8 cellular contexts compared by ENCODE assay signal in the genomic region with DNA sequence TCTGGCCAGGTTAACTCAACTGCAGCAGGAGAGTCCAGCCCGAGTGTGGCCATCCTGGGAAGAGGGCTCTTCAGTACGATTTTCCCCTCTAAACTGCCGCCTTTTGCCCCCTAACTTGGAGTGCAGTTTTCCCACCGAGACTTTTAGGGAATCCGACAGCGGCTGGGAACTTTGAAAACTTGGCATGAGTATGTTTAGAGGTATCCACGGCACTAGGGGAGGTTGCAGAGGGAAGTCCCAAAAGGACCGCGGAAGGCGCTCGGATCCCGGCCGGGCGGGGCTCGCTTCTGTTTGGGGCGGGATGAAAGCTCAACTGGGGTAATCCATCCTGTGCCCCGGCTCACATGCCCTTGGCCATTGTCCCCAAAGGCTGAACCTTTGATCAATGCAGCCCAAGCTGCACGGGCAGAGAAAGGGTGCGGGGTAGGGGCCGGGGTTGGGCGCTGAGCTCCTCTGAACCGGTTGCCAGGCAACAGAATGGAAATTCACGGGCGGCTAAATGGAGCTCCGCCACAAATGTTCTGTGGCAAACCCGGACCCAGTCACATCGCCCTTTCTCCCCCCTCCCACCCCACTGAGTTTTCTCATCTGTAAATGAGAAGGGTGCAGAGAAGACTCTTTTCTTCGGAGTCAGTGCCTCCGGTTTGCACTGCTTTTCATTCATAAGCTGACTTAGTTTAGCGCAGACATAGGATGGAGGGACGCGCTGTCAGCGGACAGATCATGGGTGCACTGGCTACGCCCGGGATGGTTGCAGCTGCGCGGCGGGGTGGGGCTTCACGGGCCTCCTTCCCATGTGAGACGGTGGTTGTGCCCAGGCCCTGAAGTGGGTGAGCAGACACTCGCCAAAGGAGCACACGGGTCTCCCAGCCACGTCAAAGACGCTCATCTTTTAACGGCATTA. TPM values are rescaled to one million over a fixed set of nuclear protein-coding genes. Genes with fewer than 3 reads are reported as not detected.
DNase-seq lines count a peak whose midpoint lies in the region; ATAC-seq, FAIRE-seq and TF ChIP-seq lines count a peak whose summit lies in the region.

No MANE protein-coding gene starts in this region.

- no peaks in the 10 kb centered on the region for H3K36me3 ChIP-seq in trophoblast cell (ENCODE audit: control insufficient read depth in 1 of 2, insufficient read depth in 2 of 2, low read length in 2 of 2)

- no peaks in the 10 kb centered on the region for H3K79me1 ChIP-seq in trophoblast cell (ENCODE audit: low read length)

- H4K12ac ChIP-seq in trophoblast cell (ENCODE audit: low read depth, low read length) = no peak overlapping the region

- no peak overlapping the region for H3K4me3 ChIP-seq in trophoblast cell (ENCODE audit: low read depth, low read length)

- FAIRE-seq in D721Med (lab: Jason Lieb, UNC) = no peak

- DNase-seq in D721Med (ENCODE audit: insufficient read length, low spot score) = peak; percentile 27
- DNase-seq in activated CD8-positive, alpha-beta memory T cell treated with anti-CD3 and anti-CD28 coated beads, Interleukin-2, amount 50 U/mL, for 48 hours = peak; percentile 54
- DNase-seq in Right ventricle myocardium superior = peak; percentile 49
- peak in 1 of 2 donors; percentile 26 for DNase-seq in trophoblast cell
- no peak for DNase-seq in SKM-1 treated with dmso at 0.1 percent for 144 hours (lab: John Stamatoyannopoulos, UW; ENCODE audit: unreplicated experiment)
- DNase-seq in NCI-H2081 treated with DMSO at 0.1 percent for 48 hours (lab: John Stamatoyannopoulos, UW) = no peak

- H2BK12ac ChIP-seq in trophoblast cell (ENCODE audit: low read length) = no peak overlapping the region

- peak; percentile 40 for ATAC-seq in HG03342 (IDR thresholded peaks at IDR 0.05; ENCODE audit: unreplicated experiment)
- no peak for ATAC-seq in Right ventricle myocardium superior (ENCODE audit: poor library complexity)
- no peak for ATAC-seq in GM21529 (IDR thresholded peaks at IDR 0.05; ENCODE audit: unreplicated experiment)

- no peak overlapping the region for H3K23ac ChIP-seq in trophoblast cell (ENCODE audit: low read length)

- no peak overlapping the region for H4K8ac ChIP-seq in trophoblast cell (ENCODE audit: low read depth, low read length)

- no peaks in the 10 kb centered on the region for H3K79me2 ChIP-seq in trophoblast cell (ENCODE audit: control insufficient read depth, insufficient read depth, low read length, poor library complexity)

- no peak overlapping the region for H4K91ac ChIP-seq in trophoblast cell (ENCODE audit: low read depth, low read length)

- intact Hi-C loops in Right ventricle myocardium superior (cut with DNase I) = loop anchor here (10.0 kb wide), 1 partner anchor 187 kb away; a partner anchor contains a TSS

- no peak overlapping the region for H3K18ac ChIP-seq in trophoblast cell (ENCODE audit: low read length)

- H2AFZ ChIP-seq in trophoblast cell (ENCODE audit: insufficient read depth, low read length, poor library complexity) = no peak overlapping the region

- no peak overlapping the region for H2BK5ac ChIP-seq in trophoblast cell (ENCODE audit: low read depth, low read length, poor library complexity)

- no peak overlapping the region for H2BK120ac ChIP-seq in trophoblast cell (ENCODE audit: insufficient read depth, low read length, poor library complexity)

- no peak overlapping the region for H3K4ac ChIP-seq in trophoblast cell (ENCODE audit: low read depth, low read length)

- no CpG with 5 or more reads among the region's 45 CpGs for WGBS in trophoblast cell (ENCODE audit: extremely low coverage, insufficient coverage, insufficient read length)

- H3K9ac ChIP-seq in trophoblast cell (ENCODE audit: low read length) = no peak overlapping the region

- no peak for TF ChIP-seq CTCF in D721Med (IDR thresholded peaks at IDR 0.05; ENCODE audit: insufficient read depth, missing control alignments)

- H3K14ac ChIP-seq in trophoblast cell (ENCODE audit: low read length) = no peak overlapping the region

- H3K4me2 ChIP-seq in trophoblast cell (ENCODE audit: low read length) = peak overlapping the region; percentile 72

- peaks cover 44% of the 10 kb centered on the region for H3K27me3 ChIP-seq in trophoblast cell (ENCODE audit: insufficient read depth, low read length)

- H3K27ac ChIP-seq in trophoblast cell (ENCODE audit: low read depth, low read length) = no peak overlapping the region

- peaks cover 2% of the 10 kb centered on the region for H3K9me3 ChIP-seq in trophoblast cell (ENCODE audit: insufficient read depth, low read depth, low read length)

- no peak overlapping the region for H2AK5ac ChIP-seq in trophoblast cell (ENCODE audit: low read length)

- H3K4me1 ChIP-seq in trophoblast cell (ENCODE audit: control insufficient read depth in 1 of 2, insufficient read depth in 2 of 2, low read length in 2 of 2) = peaks cover 21 to 23% of the 10 kb centered on the region in 2 experiments

RNA-seq across cellular contexts. Expression of a gene that starts 2.3 kb away (rescaled TPM):
- 2.6 TPM for total RNA-seq in Right ventricle myocardium superior
- 2.4 and 2.7 TPM in 2 replicates for polyA plus RNA-seq in trophoblast cell (2013)

Comparison
In these comparisons a context has a peak if more than half of its experiments do, and no peak if none do; other contexts are left out.
1. DNase-seq: peak in D721Med (single experiment), activated CD8-positive, alpha-beta memory T cell treated with anti-CD3 and anti-CD28 coated beads, Interleukin-2, amount 50 U/mL, for 48 hours (single experiment) and Right ventricle myocardium superior (single experiment); none in SKM-1 treated with dmso at 0.1 percent for 144 hours (single experiment) and NCI-H2081 treated with DMSO at 0.1 percent for 48 hours (single experiment).